8 cellular contexts compared by ENCODE assay signal in genomic region chr12:116559330-116560080, GRCh38. TPM values are rescaled to one million over a fixed set of nuclear protein-coding genes. Genes with fewer than 3 reads are reported as not detected.
DNase-seq lines count a peak whose midpoint lies in the region; ATAC-seq lines count a peak whose summit lies in the region.

MAP1LC3B2 (plus strand) TSS chr12:116559381; CDS start chr12:116575943, 16,562 bp downstream.

- no peaks in the 10 kb centered on the region for H3K9me3 ChIP-seq in effector memory CD4-positive, alpha-beta T cell (ENCODE audit: control insufficient read depth, low read length)
- peaks cover 12% of the 10 kb centered on the region for H3K9me3 ChIP-seq in mononuclear cell (ENCODE audit: low read depth, low read length)

- peak; percentile 47 for DNase-seq in ELF-1 (ENCODE audit: low read depth, low spot score)
- peak; percentile 91 for DNase-seq in LoVo (ENCODE audit: low spot score)
- DNase-seq in activated CD4-positive, alpha-beta T cell treated with anti-CD3 and anti-CD28 coated beads, Interleukin-2, amount 50 U/mL, for 4 hours: peak; percentile 51
- peak; percentile 63 to 72 (median 68) for DNase-seq in effector memory CD4-positive, alpha-beta T cell
- DNase-seq in stimulated activated CD8-positive, alpha-beta memory T cell treated with anti-CD3 and anti-CD28 coated beads, Interleukin-4, amount 100 ng/mL, for 1 hour (ENCODE audit: low read depth in 2 of 2, low spot score in 1 of 2): peak; percentile 44 to 45
- DNase-seq in G401 (ENCODE audit: low spot score): no peak

- ATAC-seq in GM21825 (IDR thresholded peaks at IDR 0.05; ENCODE audit: unreplicated experiment): peak; percentile 84

- peaks cover 17% of the 10 kb centered on the region for H3K4me1 ChIP-seq in effector memory CD4-positive, alpha-beta T cell (ENCODE audit: control insufficient read depth, insufficient read depth, low read length, poor library complexity, severe bottlenecking)
- H3K4me1 ChIP-seq in mononuclear cell (ENCODE audit: insufficient read depth, low read length): peaks cover 52% of the 10 kb centered on the region

- in situ Hi-C loops in G401 (cut with HindIII; ENCODE audit: low sequenced_read_pairs): no loop called here

- no peaks in the 10 kb centered on the region for H3K36me3 ChIP-seq in effector memory CD4-positive, alpha-beta T cell (ENCODE audit: control insufficient read depth, insufficient read depth, low read length)

- H3K4me3 ChIP-seq in effector memory CD4-positive, alpha-beta T cell (ENCODE audit: insufficient read depth, low read depth, low read length, poor library complexity, severe bottlenecking): peak within 1 kb of the TSS; percentile 33
- peak within 1 kb of the TSS; percentile 2 for H3K4me3 ChIP-seq in mononuclear cell (ENCODE audit: low read length)

- H3K27me3 ChIP-seq in effector memory CD4-positive, alpha-beta T cell (replicated peaks; ENCODE audit: control insufficient read depth, insufficient read depth, low read length, poor library complexity, severe bottlenecking): no peaks in the 10 kb centered on the region
- H3K27me3 ChIP-seq in mononuclear cell (ENCODE audit: insufficient read depth, low read length): no peaks in the 10 kb centered on the region

- peak within 1 kb of the TSS; percentile 62 for H3K27ac ChIP-seq in effector memory CD4-positive, alpha-beta T cell (ENCODE audit: insufficient read depth, low read length, poor library complexity, severe bottlenecking)

RNA-seq across cellular contexts. Expression of gene MAP1LC3B2, which starts in this region (rescaled TPM):
- 1.9 TPM for total RNA-seq in mononuclear cell
- 0.34 TPM in 1 of 2 replicates, not detected in the other for total RNA-seq in G401 (2014; rRNA removed; shearing (Covaris generic))
